In the genomic region with DNA sequence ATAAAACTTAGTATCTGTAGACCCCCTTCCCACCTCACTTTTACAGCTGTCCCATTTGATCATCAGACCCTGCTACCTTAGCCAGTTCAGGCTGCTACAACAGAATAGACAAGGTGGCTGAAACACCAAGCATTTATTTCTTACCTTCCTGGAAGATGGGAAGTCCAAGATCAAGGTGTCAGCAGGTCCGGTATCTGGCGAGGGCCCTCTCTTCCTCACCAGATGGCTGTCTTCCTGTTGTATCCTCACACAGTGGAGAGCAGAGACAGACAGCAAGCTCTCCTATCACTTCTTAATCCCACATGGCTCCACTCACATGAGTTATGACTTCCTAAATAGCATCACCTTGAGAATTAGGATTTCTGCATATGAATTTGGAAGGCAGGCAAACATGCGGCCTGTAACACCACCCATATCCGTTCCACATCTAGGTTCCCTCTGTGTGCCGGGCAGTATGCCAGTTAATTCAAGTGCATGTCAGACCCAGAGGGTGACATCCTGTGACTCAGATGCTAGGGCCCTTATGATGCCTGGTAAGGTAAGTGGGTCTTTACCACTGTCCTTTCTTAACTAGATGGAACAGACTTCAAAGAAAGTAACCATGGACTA, we compare ENCODE assay signal across 8 cellular contexts. TPM values are rescaled to one million over a fixed set of nuclear protein-coding genes. Genes with fewer than 3 reads are reported as not detected.
A peak's percentile ranks its signal among the peaks of the same experiment; 100 is the strongest.
DNase-seq lines count a peak whose midpoint lies in the region; ATAC-seq and TF ChIP-seq lines count a peak whose summit lies in the region.

No MANE protein-coding gene starts in this region.

- H3K27ac ChIP-seq in DND-41 (ENCODE audit: low read length) (no peak overlapping the region), right cardiac atrium (ENCODE audit: low read length) (peak overlapping the region; percentile 82), tibial artery (peak overlapping the region; percentile 74 to 76)

- H3K4me2 ChIP-seq in DND-41 (ENCODE audit: insufficient read depth, low read length) = no peak overlapping the region

- H3K9me3 ChIP-seq in DND-41 (ENCODE audit: insufficient read depth, low read length, severe bottlenecking) = no peaks in the 10 kb centered on the region
- no peaks in the 10 kb centered on the region for H3K9me3 ChIP-seq in right cardiac atrium (ENCODE audit: control insufficient read depth, low read length)
- no peaks in the 10 kb centered on the region for H3K9me3 ChIP-seq in tibial artery

- H3K4me1 ChIP-seq in DND-41 (ENCODE audit: insufficient read depth, low read length) (0 out of 2 replicates have a peak, but pooled peaks cover 5% of the 10 kb centered on the region), right cardiac atrium (ENCODE audit: control insufficient read depth, insufficient read depth, low read length) (peaks cover 22% of the 10 kb centered on the region), tibial artery (peaks cover 0 to 35% (median 33%) of the 10 kb centered on the region in 4 donors)

- WGBS in right cardiac atrium = 29% methylated on average over 5 of the region's 5 CpGs

- H4K20me1 ChIP-seq in DND-41 (ENCODE audit: insufficient read depth, low read length) = no peaks in the 10 kb centered on the region

- peak; percentile 53 for DNase-seq in DND-41
- peak; percentile 8 for DNase-seq in NCI-H2081 treated with DMSO at 0.1 percent for 48 hours (lab: John Stamatoyannopoulos, UW)
- DNase-seq in right cardiac atrium = peak; percentile 68 to 74 (median 70)
- DNase-seq in tibial artery = peak; percentile 63 to 67
- no peak for DNase-seq in CD14-positive monocyte (ENCODE audit: low spot score)
- DNase-seq in NCI-H1048 (lab: John Stamatoyannopoulos, UW) = no peak

- no peak overlapping the region for H3K9ac ChIP-seq in DND-41 (ENCODE audit: low read depth, low read length)

- no peaks in the 10 kb centered on the region for H3K36me3 Mint-ChIP-seq in activated T-helper 17 cell treated with anti-CD3 and anti-CD28 coated beads, Interleukin-2, amount 50 U/mL, for 72 hours (ENCODE audit: low read depth)
- no peaks in the 10 kb centered on the region for H3K36me3 Mint-ChIP-seq in CD14-positive monocyte

- peak overlapping the region; percentile 86 for H3K27ac Mint-ChIP-seq in activated T-helper 17 cell treated with anti-CD3 and anti-CD28 coated beads, Interleukin-2, amount 50 U/mL, for 72 hours
- H3K27ac Mint-ChIP-seq in CD14-positive monocyte = peak overlapping the region in 1 of 7 donors; percentile 26

- intact Hi-C loops in right cardiac atrium (cut with DNase I) (no loop called here), tibial artery (cut with DNase I; ENCODE audit: low total_unique reads) (no loop called here), CD14-positive monocyte (cut with micrococcal nuclease) (no loop called here)

- H2AFZ ChIP-seq in DND-41 (ENCODE audit: low read depth, low read length) = no peak overlapping the region

- no peaks in the 10 kb centered on the region for H3K79me2 ChIP-seq in DND-41 (ENCODE audit: insufficient read depth, low read length)

- no peaks in the 10 kb centered on the region for H3K27me3 Mint-ChIP-seq in activated T-helper 17 cell treated with anti-CD3 and anti-CD28 coated beads, Interleukin-2, amount 50 U/mL, for 72 hours
- H3K27me3 Mint-ChIP-seq in CD14-positive monocyte (ENCODE audit: low read depth in 3 of 3) = peaks cover 0 to 5% (median 4%) of the 10 kb centered on the region in 3 donors

- H3K9me3 Mint-ChIP-seq in activated T-helper 17 cell treated with anti-CD3 and anti-CD28 coated beads, Interleukin-2, amount 50 U/mL, for 72 hours = no peaks in the 10 kb centered on the region
- peaks cover 0 to 3% (median 0%) of the 10 kb centered on the region in 7 donors for H3K9me3 Mint-ChIP-seq in CD14-positive monocyte

- H3K4me3 Mint-ChIP-seq in activated T-helper 17 cell treated with anti-CD3 and anti-CD28 coated beads, Interleukin-2, amount 50 U/mL, for 72 hours = peak overlapping the region; percentile 79
- H3K4me3 Mint-ChIP-seq in CD14-positive monocyte = no peak overlapping the region

- TF ChIP-seq CTCF in DND-41 (IDR thresholded peaks at IDR 0.05; ENCODE audit: borderline replicate concordance, extremely low read depth, low read length, poor library complexity, severe bottlenecking) (no peak), tibial artery (IDR thresholded peaks at IDR 0.05) (no peak), CD14-positive monocyte (IDR thresholded peaks at IDR 0.05) (no peak)

- ATAC-seq in DND-41 (ENCODE audit: insufficient read depth, low read depth) (peak; percentile 82), right cardiac atrium (peak; percentile 64 to 87), GM18909 (IDR thresholded peaks at IDR 0.05; ENCODE audit: poor library complexity, unreplicated experiment) (no peak)
- peak; percentile 95 for ATAC-seq in activated T-helper 17 cell treated with anti-CD3 and anti-CD28 coated beads, Interleukin-2, amount 50 U/mL, for 72 hours (replicated peaks)

- H3K36me3 ChIP-seq in DND-41 (ENCODE audit: insufficient read depth, low read length) (no peaks in the 10 kb centered on the region), tibial artery (no peaks in the 10 kb centered on the region)

- no peak overlapping the region for H3K4me3 ChIP-seq in DND-41 (ENCODE audit: low read depth in 1 of 2, low read length in 2 of 2)
- no peak overlapping the region for H3K4me3 ChIP-seq in right cardiac atrium (ENCODE audit: low read length)
- no peak overlapping the region for H3K4me3 ChIP-seq in tibial artery

- peaks cover 14% of the 10 kb centered on the region for H3K4me1 Mint-ChIP-seq in activated T-helper 17 cell treated with anti-CD3 and anti-CD28 coated beads, Interleukin-2, amount 50 U/mL, for 72 hours
- peaks cover 15% of the 10 kb centered on the region for H3K4me1 Mint-ChIP-seq in CD14-positive monocyte

- H3K27me3 ChIP-seq in DND-41 (ENCODE audit: insufficient read depth, low read length, poor library complexity) = no peaks in the 10 kb centered on the region
- no peaks in the 10 kb centered on the region for H3K27me3 ChIP-seq in right cardiac atrium (ENCODE audit: control insufficient read depth, insufficient read depth)
- H3K27me3 ChIP-seq in tibial artery = no peaks in the 10 kb centered on the region

RNA-seq across cellular contexts. Expression of a gene that starts 2.1 kb away (rescaled TPM):
- total RNA-seq in activated T-helper 17 cell treated with anti-CD3 and anti-CD28 coated beads, Interleukin-2, amount 50 U/mL, for 72 hours = 1 to 10 TPM in 1 of 2 donors, under 1 TPM in 1; 0.99 to 4.9 TPM
- total RNA-seq in right cardiac atrium = under 1 TPM; 0.17 to 0.45 (median 0.39) TPM
- polyA plus RNA-seq in right cardiac atrium (0.41 TPM), CD14-positive monocyte (not detected)

RNA-seq across cellular contexts. Expression of a gene that starts 27.1 kb away (rescaled TPM):
- total RNA-seq in activated T-helper 17 cell treated with anti-CD3 and anti-CD28 coated beads, Interleukin-2, amount 50 U/mL, for 72 hours = not detected
- total RNA-seq in right cardiac atrium = under 1 TPM in 1 of 4 donors, not detected in 3; 0.43 TPM
- polyA plus RNA-seq in right cardiac atrium (0.20 TPM), CD14-positive monocyte (not detected)

RNA-seq across cellular contexts. Expression of a gene that starts 31.6 kb away (rescaled TPM):
- 1 to 10 TPM; 6.5 to 9.6 TPM for total RNA-seq in activated T-helper 17 cell treated with anti-CD3 and anti-CD28 coated beads, Interleukin-2, amount 50 U/mL, for 72 hours
- total RNA-seq in right cardiac atrium = 10 to 100 TPM; 16.8 to 36.6 (median 23.5) TPM
- polyA plus RNA-seq in right cardiac atrium (11.5 TPM), CD14-positive monocyte (under 1 TPM; 0.20 to 0.41 TPM)

RNA-seq across cellular contexts. Expression of a gene that starts 46.0 kb away (rescaled TPM):
- total RNA-seq in activated T-helper 17 cell treated with anti-CD3 and anti-CD28 coated beads, Interleukin-2, amount 50 U/mL, for 72 hours = not detected
- 1 to 10 TPM in 3 of 4 donors, under 1 TPM in 1; 0.31 to 1.2 (median 1.1) TPM for total RNA-seq in right cardiac atrium
- polyA plus RNA-seq in right cardiac atrium = 1.1 TPM
- under 1 TPM in 1 of 2 donors, not detected in 1; 0.31 TPM for polyA plus RNA-seq in CD14-positive monocyte

Comparison
In these comparisons a context has a peak if more than half of its experiments do, and no peak if none do; other contexts are left out.
1. DNase-seq: peak in DND-41 (single experiment), NCI-H2081 treated with DMSO at 0.1 percent for 48 hours (single experiment), right cardiac atrium (3 of 3) and tibial artery (2 of 2); none in CD14-positive monocyte (single experiment) and NCI-H1048 (single experiment).